Comparison of ENCODE assay signal across 7 cellular contexts in the genomic region with DNA sequence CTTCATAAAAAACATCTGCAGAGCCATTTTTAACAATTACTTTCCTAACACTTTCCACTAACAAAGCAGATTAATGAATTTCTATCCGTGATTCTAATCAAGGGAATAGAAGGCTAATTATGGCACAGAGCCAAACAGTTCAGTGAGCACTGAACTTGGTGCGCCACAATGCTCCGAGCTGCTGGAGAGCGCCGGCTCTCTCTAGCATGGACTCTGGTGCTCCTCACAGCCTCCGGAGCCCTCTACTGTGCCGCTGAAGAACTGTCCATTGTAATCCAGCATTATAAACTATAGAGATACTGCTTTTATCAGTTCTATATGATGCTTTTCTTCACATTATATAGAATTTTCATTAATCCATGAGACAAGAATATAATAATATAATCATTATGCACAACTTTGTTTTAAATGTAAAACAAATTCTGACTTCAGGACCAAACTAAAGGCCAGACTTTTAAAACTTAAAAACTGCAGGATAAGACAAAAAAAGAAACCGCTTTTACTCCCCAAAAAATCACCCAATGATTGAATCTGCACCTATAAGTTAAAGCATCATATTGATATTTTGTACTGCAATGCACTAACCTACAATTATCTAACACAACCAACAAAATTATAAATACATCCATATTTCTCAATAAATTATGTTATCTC.
DNase-seq lines count a peak whose midpoint lies in the region; ATAC-seq, FAIRE-seq and TF ChIP-seq lines count a peak whose summit lies in the region.

No MANE protein-coding gene starts in this region.

- H3K4me1 ChIP-seq in GM23338 (ENCODE audit: insufficient read depth) = no peaks in the 10 kb centered on the region
- H3K4me1 ChIP-seq in body of pancreas = no peaks in the 10 kb centered on the region

- no peaks in the 10 kb centered on the region for H3K79me2 ChIP-seq in GM23338 (replicated peaks; ENCODE audit: insufficient read depth)

- no peak for FAIRE-seq in GM12892 (lab: Jason Lieb, UNC)

- DNase-seq in GM23338 (ENCODE audit: low spot score) (peak; percentile 65), NCI-H2171 (lab: John Stamatoyannopoulos, UW) (peak; percentile 41), body of pancreas (peak; percentile 69 to 83 (median 76)), inferior parietal cortex (ENCODE audit: extremely low spot score) (peak; percentile 82), substantia nigra (lab: John Stamatoyannopoulos, UW) (peak in 41 of 49 donors; percentile 3 to 78 (median 52)), GM12892 (ENCODE audit: insufficient read length) (no peak)

- no peak overlapping the region for H2AFZ ChIP-seq in GM23338

- WGBS in body of pancreas, 2 donors = 23 to 24% methylated on average over 8 of the region's 8 CpGs

- H3K27ac Mint-ChIP-seq in GM23338 = no peak overlapping the region

- H3K4me1 Mint-ChIP-seq in GM23338 = peaks cover 7% of the 10 kb centered on the region; the same call in 2 of the 3 replicates

- 0 out of 2 replicates have a peak, but pooled peaks cover 3% of the 10 kb centered on the region for H4K20me1 ChIP-seq in GM23338 (replicated peaks; ENCODE audit: insufficient read depth)

- no peaks in the 10 kb centered on the region for H3K9me2 ChIP-seq in GM23338 (ENCODE audit: insufficient read depth)

- H3K36me3 ChIP-seq in GM23338 (ENCODE audit: insufficient read depth) (no peaks in the 10 kb centered on the region), body of pancreas (replicated peaks in 1 of 2; ENCODE audit: insufficient read depth in 1 of 2, low read depth in 2 of 2) (no peaks in the 10 kb centered on the region)

- H3K27me3 ChIP-seq in GM23338 (ENCODE audit: insufficient read depth) (no peaks in the 10 kb centered on the region), body of pancreas (no peaks in the 10 kb centered on the region)

- ATAC-seq in GM23338 = peak; percentile 98
- ATAC-seq in body of pancreas = peak; percentile 91
- ATAC-seq in HG02588 (IDR thresholded peaks at IDR 0.05; ENCODE audit: unreplicated experiment) = no peak

- H3K4me3 ChIP-seq in GM23338 (no peak overlapping the region), body of pancreas (no peak overlapping the region)

- no peaks in the 10 kb centered on the region for H3K9me3 ChIP-seq in body of pancreas

- H3F3A ChIP-seq in GM23338 (replicated peaks; ENCODE audit: low read depth) = no peaks in the 10 kb centered on the region

- H3K27me3 Mint-ChIP-seq in GM23338 (ENCODE audit: insufficient read depth, low read depth, poor library complexity) = peaks cover 2% of the 10 kb centered on the region

- H3K27ac ChIP-seq in GM23338 (ENCODE audit: low read depth) (no peak overlapping the region), body of pancreas (no peak overlapping the region), substantia nigra (ENCODE audit: low read depth, low read length, poor library complexity, severe bottlenecking) (no peak overlapping the region)

- TF ChIP-seq CTCF in GM23338 (conservative IDR thresholded peaks at IDR 0.05; ENCODE audit: low read depth in 2 of 2) (peak; percentile 64 to 73), body of pancreas (IDR thresholded peaks at IDR 0.05) (peak; percentile 32 to 84 (median 65))

- H3K4me3 Mint-ChIP-seq in GM23338 = no peak overlapping the region

- peaks cover 13% of the 10 kb centered on the region for H3K9me3 Mint-ChIP-seq in GM23338

- TF ChIP-seq POLR2A in body of pancreas (IDR thresholded peaks at IDR 0.05) (no peak), GM12892 (IDR thresholded peaks at IDR 0.05; ENCODE audit: low read depth, low read length) (no peak)

- H3K4me2 ChIP-seq in GM23338 = no peak overlapping the region

- H3K36me3 Mint-ChIP-seq in GM23338 (ENCODE audit: low read depth) = peaks cover 33% of the 10 kb centered on the region

- intact Hi-C loops in body of pancreas (cut with DNase I) = no loop called here

TF ChIP-seq in GM23338, 12 proteins besides CTCF, POLR2A, EP300 and RAD21:
- TF ChIP-seq STAT1 (IDR thresholded peaks at IDR 0.05; ENCODE audit: unreplicated experiment) (no peak), EZH2 (IDR thresholded peaks at IDR 0.05; ENCODE audit: low read depth, unreplicated experiment) (no peak), CREB1 (CRISPR knock-in tag; IDR thresholded peaks at IDR 0.05; ENCODE audit: low read depth) (no peak), EZH2phosphoT487 (IDR thresholded peaks at IDR 0.05; ENCODE audit: unreplicated experiment) (no peak)
- TF ChIP-seq, protein P1, sequence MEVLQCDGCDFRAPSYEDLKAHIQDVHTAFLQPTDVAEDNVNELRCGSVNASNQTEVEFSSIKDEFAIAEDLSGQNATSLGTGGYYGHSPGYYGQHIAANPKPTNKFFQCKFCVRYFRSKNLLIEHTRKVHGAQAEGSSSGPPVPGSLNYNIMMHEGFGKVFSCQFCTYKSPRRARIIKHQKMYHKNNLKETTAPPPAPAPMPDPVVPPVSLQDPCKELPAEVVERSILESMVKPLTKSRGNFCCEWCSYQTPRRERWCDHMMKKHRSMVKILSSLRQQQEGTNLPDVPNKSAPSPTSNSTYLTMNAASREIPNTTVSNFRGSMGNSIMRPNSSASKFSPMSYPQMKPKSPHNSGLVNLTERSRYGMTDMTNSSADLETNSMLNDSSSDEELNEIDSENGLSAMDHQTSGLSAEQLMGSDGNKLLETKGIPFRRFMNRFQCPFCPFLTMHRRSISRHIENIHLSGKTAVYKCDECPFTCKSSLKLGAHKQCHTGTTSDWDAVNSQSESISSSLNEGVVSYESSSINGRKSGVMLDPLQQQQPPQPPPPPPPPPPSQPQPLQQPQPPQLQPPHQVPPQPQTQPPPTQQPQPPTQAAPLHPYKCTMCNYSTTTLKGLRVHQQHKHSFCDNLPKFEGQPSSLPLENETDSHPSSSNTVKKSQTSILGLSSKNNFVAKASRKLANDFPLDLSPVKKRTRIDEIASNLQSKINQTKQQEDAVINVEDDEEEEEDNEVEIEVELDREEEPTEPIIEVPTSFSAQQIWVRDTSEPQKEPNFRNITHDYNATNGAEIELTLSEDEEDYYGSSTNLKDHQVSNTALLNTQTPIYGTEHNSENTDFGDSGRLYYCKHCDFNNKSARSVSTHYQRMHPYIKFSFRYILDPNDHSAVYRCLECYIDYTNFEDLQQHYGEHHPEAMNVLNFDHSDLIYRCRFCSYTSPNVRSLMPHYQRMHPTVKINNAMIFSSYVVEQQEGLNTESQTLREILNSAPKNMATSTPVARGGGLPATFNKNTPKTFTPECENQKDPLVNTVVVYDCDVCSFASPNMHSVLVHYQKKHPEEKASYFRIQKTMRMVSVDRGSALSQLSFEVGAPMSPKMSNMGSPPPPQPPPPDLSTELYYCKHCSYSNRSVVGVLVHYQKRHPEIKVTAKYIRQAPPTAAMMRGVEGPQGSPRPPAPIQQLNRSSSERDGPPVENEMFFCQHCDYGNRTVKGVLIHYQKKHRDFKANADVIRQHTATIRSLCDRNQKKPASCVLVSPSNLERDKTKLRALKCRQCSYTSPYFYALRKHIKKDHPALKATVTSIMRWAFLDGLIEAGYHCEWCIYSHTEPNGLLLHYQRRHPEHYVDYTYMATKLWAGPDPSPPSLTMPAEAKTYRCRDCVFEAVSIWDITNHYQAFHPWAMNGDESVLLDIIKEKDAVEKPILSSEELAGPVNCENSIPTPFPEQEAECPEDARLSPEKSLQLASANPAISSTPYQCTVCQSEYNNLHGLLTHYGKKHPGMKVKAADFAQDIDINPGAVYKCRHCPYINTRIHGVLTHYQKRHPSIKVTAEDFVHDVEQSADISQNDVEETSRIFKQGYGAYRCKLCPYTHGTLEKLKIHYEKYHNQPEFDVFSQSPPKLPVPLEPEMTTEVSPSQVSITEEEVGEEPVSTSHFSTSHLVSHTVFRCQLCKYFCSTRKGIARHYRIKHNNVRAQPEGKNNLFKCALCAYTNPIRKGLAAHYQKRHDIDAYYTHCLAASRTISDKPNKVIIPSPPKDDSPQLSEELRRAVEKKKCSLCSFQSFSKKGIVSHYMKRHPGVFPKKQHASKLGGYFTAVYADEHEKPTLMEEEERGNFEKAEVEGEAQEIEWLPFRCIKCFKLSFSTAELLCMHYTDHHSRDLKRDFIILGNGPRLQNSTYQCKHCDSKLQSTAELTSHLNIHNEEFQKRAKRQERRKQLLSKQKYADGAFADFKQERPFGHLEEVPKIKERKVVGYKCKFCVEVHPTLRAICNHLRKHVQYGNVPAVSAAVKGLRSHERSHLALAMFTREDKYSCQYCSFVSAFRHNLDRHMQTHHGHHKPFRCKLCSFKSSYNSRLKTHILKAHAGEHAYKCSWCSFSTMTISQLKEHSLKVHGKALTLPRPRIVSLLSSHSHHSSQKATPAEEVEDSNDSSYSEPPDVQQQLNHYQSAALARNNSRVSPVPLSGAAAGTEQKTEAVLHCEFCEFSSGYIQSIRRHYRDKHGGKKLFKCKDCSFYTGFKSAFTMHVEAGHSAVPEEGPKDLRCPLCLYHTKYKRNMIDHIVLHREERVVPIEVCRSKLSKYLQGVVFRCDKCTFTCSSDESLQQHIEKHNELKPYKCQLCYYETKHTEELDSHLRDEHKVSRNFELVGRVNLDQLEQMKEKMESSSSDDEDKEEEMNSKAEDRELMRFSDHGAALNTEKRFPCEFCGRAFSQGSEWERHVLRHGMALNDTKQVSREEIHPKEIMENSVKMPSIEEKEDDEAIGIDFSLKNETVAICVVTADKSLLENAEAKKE (CRISPR knock-in tag; IDR thresholded peaks at IDR 0.05) = no peak
- TF ChIP-seq, protein P2, sequence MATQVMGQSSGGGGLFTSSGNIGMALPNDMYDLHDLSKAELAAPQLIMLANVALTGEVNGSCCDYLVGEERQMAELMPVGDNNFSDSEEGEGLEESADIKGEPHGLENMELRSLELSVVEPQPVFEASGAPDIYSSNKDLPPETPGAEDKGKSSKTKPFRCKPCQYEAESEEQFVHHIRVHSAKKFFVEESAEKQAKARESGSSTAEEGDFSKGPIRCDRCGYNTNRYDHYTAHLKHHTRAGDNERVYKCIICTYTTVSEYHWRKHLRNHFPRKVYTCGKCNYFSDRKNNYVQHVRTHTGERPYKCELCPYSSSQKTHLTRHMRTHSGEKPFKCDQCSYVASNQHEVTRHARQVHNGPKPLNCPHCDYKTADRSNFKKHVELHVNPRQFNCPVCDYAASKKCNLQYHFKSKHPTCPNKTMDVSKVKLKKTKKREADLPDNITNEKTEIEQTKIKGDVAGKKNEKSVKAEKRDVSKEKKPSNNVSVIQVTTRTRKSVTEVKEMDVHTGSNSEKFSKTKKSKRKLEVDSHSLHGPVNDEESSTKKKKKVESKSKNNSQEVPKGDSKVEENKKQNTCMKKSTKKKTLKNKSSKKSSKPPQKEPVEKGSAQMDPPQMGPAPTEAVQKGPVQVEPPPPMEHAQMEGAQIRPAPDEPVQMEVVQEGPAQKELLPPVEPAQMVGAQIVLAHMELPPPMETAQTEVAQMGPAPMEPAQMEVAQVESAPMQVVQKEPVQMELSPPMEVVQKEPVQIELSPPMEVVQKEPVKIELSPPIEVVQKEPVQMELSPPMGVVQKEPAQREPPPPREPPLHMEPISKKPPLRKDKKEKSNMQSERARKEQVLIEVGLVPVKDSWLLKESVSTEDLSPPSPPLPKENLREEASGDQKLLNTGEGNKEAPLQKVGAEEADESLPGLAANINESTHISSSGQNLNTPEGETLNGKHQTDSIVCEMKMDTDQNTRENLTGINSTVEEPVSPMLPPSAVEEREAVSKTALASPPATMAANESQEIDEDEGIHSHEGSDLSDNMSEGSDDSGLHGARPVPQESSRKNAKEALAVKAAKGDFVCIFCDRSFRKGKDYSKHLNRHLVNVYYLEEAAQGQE (IDR thresholded peaks at IDR 0.05; ENCODE audit: unreplicated experiment) = peak; percentile 17
